Comparison of ENCODE assay signal across 8 cellular contexts in genomic region chr12:53098354-53098981, GRCh38. TPM values are rescaled to one million over a fixed set of nuclear protein-coding genes. Genes with fewer than 3 reads are reported as not detected.
DNase-seq lines count a peak whose midpoint lies in the region; ATAC-seq, FAIRE-seq and TF ChIP-seq lines count a peak whose summit lies in the region.

No MANE protein-coding gene starts in this region.

- H3K27me3 ChIP-seq in foreskin keratinocyte (no peaks in the 10 kb centered on the region), ovary (no peaks in the 10 kb centered on the region), small intestine (ENCODE audit: control insufficient read depth in 2 of 2, insufficient read depth in 2 of 2, low read length in 2 of 2) (no peaks in the 10 kb centered on the region)

- TF ChIP-seq POLR2A in ovary (IDR thresholded peaks at IDR 0.05): no peak

- peak overlapping the region; percentile 76 for H3K4me3 Mint-ChIP-seq in activated T-cell treated with anti-CD3 and anti-CD28 coated beads, Interleukin-2, amount 50 U/mL, for 4 hours

- FAIRE-seq in small intestine (lab: Jason Lieb, UNC): no peak

- TF ChIP-seq EP300 in ovary (IDR thresholded peaks at IDR 0.05): no peak

- H3K27me3 Mint-ChIP-seq in activated T-cell treated with anti-CD3 and anti-CD28 coated beads, Interleukin-2, amount 50 U/mL, for 4 hours (ENCODE audit: low read depth): peaks cover 2% of the 10 kb centered on the region

- peak; percentile 48 for DNase-seq in stimulated activated CD4-positive, alpha-beta T cell treated with anti-CD3 and anti-CD28 coated beads, Interleukin-15, amount 100 ng/mL, for 24 hours
- DNase-seq in stimulated activated CD4-positive, alpha-beta T cell treated with anti-CD3 and anti-CD28 coated beads, Interleukin-1b, Interleukin-23, amount 100 ng/mL, for 48 hours: no peak
- peak; percentile 30 for DNase-seq in activated T-cell treated with anti-CD3 and anti-CD28 coated beads, Interleukin-2, amount 50 U/mL, for 4 hours
- DNase-seq in foreskin keratinocyte (peak in 1 of 2 donors; percentile 61), ovary (peak; percentile 58 to 79 (median 65)), OCI-M2 (lab: John Stamatoyannopoulos, UW; ENCODE audit: unreplicated experiment) (no peak), small intestine (no peak), SIG-M5 (lab: John Stamatoyannopoulos, UW) (no peak)

- H3K4me1 ChIP-seq in foreskin keratinocyte (peaks cover 18% of the 10 kb centered on the region), ovary (ENCODE audit: insufficient read depth) (peaks cover 14% of the 10 kb centered on the region), small intestine (ENCODE audit: control insufficient read depth in 2 of 2, insufficient read depth in 1 of 2, low read depth in 1 of 2, low read length in 1 of 2) (peaks cover 0 to 17% of the 10 kb centered on the region in 2 donors)

- H3K9me3 ChIP-seq in ovary: no peaks in the 10 kb centered on the region
- H3K9me3 ChIP-seq in small intestine (ENCODE audit: control insufficient read depth, low read depth): no peaks in the 10 kb centered on the region

- H3K27ac ChIP-seq in foreskin keratinocyte: peak overlapping the region; percentile 45
- peak overlapping the region; percentile 59 to 75 for H3K27ac ChIP-seq in ovary
- H3K27ac ChIP-seq in small intestine (ENCODE audit: low read depth in 1 of 2, low read length in 1 of 2): peak overlapping the region in 1 of 2 donors; percentile 80

- TF ChIP-seq CTCF in foreskin keratinocyte (conservative IDR thresholded peaks at IDR 0.05): no peak
- no peak for TF ChIP-seq CTCF in ovary (IDR thresholded peaks at IDR 0.05)

- ATAC-seq in activated T-cell treated with anti-CD3 and anti-CD28 coated beads, Interleukin-2, amount 50 U/mL, for 4 hours: peak; percentile 28 to 46
- ATAC-seq in foreskin keratinocyte: peak; percentile 58

- H3K36me3 ChIP-seq in ovary: no peaks in the 10 kb centered on the region
- no peaks in the 10 kb centered on the region for H3K36me3 ChIP-seq in small intestine (ENCODE audit: control insufficient read depth in 2 of 2, insufficient read depth in 2 of 2, low read length in 2 of 2)

- H3K36me3 Mint-ChIP-seq in activated T-cell treated with anti-CD3 and anti-CD28 coated beads, Interleukin-2, amount 50 U/mL, for 4 hours (ENCODE audit: insufficient read depth): no peaks in the 10 kb centered on the region

- 14 to 25% (median 22%) methylated on average over 13 of the region's 13 CpGs for WGBS in ovary, 3 donors
- WGBS in small intestine, 3 donors: 47 to 60% (median 52%) methylated on average over 13 of the region's 13 CpGs

- intact Hi-C loops in ovary (cut with DNase I): loop anchor here in 3 of 4 donors (2.0 kb wide), 1 partner anchor 32 kb away; no protein-coding TSS in a partner anchor

- H3K9me3 Mint-ChIP-seq in activated T-cell treated with anti-CD3 and anti-CD28 coated beads, Interleukin-2, amount 50 U/mL, for 4 hours: no peaks in the 10 kb centered on the region

- peaks cover 43% of the 10 kb centered on the region for H3K4me1 Mint-ChIP-seq in activated T-cell treated with anti-CD3 and anti-CD28 coated beads, Interleukin-2, amount 50 U/mL, for 4 hours (ENCODE audit: low read depth)

- H3K4me3 ChIP-seq in ovary (peak overlapping the region; percentile 51), small intestine (ENCODE audit: low read depth in 1 of 2, low read length in 2 of 2) (no peak overlapping the region)

RNA-seq across cellular contexts. Expression of gene IGFBP6, which starts 1.0 kb away (rescaled TPM):
- under 1 TPM; 0.29 to 0.43 (median 0.38) TPM for total RNA-seq in activated T-cell treated with anti-CD3 and anti-CD28 coated beads, Interleukin-2, amount 50 U/mL, for 4 hours
- total RNA-seq in foreskin keratinocyte (34.4 and 49.3 TPM in 2 replicates), ovary (100 to 1,000 TPM in 6 of 7 donors, 10 to 100 TPM in 1; 81.3 to 685 (median 224) TPM)
- polyA plus RNA-seq in foreskin keratinocyte (46.4 and 62.5 TPM in 2 replicates), ovary (100 to 1,000 TPM in 1 of 2 donors, 10 to 100 TPM in 1; 78.9 to 112 TPM), small intestine (100 to 1,000 TPM in 1 of 3 donors, 1 to 10 TPM in 2; 3.4 to 135 (median 8.4) TPM)

RNA-seq across cellular contexts. Expression of gene SOAT2, which starts 4.8 kb away (rescaled TPM):
- under 1 TPM; 0.15 to 0.54 (median 0.32) TPM for total RNA-seq in activated T-cell treated with anti-CD3 and anti-CD28 coated beads, Interleukin-2, amount 50 U/mL, for 4 hours
- total RNA-seq in foreskin keratinocyte: not detected in 2 replicates
- not detected in 2 replicates for polyA plus RNA-seq in foreskin keratinocyte
- total RNA-seq in ovary: under 1 TPM in 3 of 7 donors, not detected in 4; 0.17 to 0.72 (median 0.53) TPM
- polyA plus RNA-seq in ovary: under 1 TPM; 0.07 to 0.28 TPM
- polyA plus RNA-seq in small intestine: 10 to 100 TPM in 2 of 3 donors, 1 to 10 TPM in 1; 4.2 to 94.0 (median 77.4) TPM

RNA-seq across cellular contexts. Expression of gene SPRYD3, which starts 19.3 kb away (rescaled TPM):
- 10 to 100 TPM; 48.3 to 57.8 (median 50.7) TPM for total RNA-seq in activated T-cell treated with anti-CD3 and anti-CD28 coated beads, Interleukin-2, amount 50 U/mL, for 4 hours
- total RNA-seq in foreskin keratinocyte (27.2 and 36.2 TPM in 2 replicates), ovary (10 to 100 TPM; 28.5 to 88.1 (median 79.9) TPM)
- polyA plus RNA-seq in foreskin keratinocyte (28.3 and 35.1 TPM in 2 replicates), ovary (10 to 100 TPM; 36.9 to 39.9 TPM), small intestine (10 to 100 TPM; 19.7 to 37.6 (median 20.3) TPM)

RNA-seq across cellular contexts. Expression of gene TNS2, which starts 48.6 kb away (rescaled TPM):
- total RNA-seq in activated T-cell treated with anti-CD3 and anti-CD28 coated beads, Interleukin-2, amount 50 U/mL, for 4 hours: 1 to 10 TPM in 2 of 3 donors, under 1 TPM in 1; 0.87 to 2.5 (median 2.1) TPM
- total RNA-seq in foreskin keratinocyte (1.5 and 4.3 TPM in 2 replicates), ovary (100 to 1,000 TPM in 6 of 7 donors, 10 to 100 TPM in 1; 88.7 to 255 (median 190) TPM)
- polyA plus RNA-seq in foreskin keratinocyte (1.2 and 3.4 TPM in 2 replicates), ovary (100 to 1,000 TPM in 1 of 2 donors, 10 to 100 TPM in 1; 66.8 to 161 TPM), small intestine (10 to 100 TPM in 2 of 3 donors, 1 to 10 TPM in 1; 5.8 to 52.9 (median 18.4) TPM)

Comparison
In these comparisons a context has a peak if more than half of its experiments do, and no peak if none do; other contexts are left out.
1. DNase-seq: peak in stimulated activated CD4-positive, alpha-beta T cell treated with anti-CD3 and anti-CD28 coated beads, Interleukin-15, amount 100 ng/mL, for 24 hours (single experiment), activated T-cell treated with anti-CD3 and anti-CD28 coated beads, Interleukin-2, amount 50 U/mL, for 4 hours (single experiment) and ovary (5 of 5); none in stimulated activated CD4-positive, alpha-beta T cell treated with anti-CD3 and anti-CD28 coated beads, Interleukin-1b, Interleukin-23, amount 100 ng/mL, for 48 hours (single experiment), OCI-M2 (single experiment), small intestine (single experiment) and SIG-M5 (single experiment).
2. RNA of gene IGFBP6, which starts 1.0 kb away (total RNA-seq): 81.3 to 685 TPM in ovary and 34.4 to 49.3 TPM in foreskin keratinocyte; 0.29 to 0.43 TPM in activated T-cell treated with anti-CD3 and anti-CD28 coated beads, Interleukin-2, amount 50 U/mL, for 4 hours; every median in the first group is over 10 times any median in the second.